Comparison of ENCODE assay signal across 8 cellular contexts in genomic region chr15:31325976-31326728, GRCh38. TPM values are rescaled to one million over a fixed set of nuclear protein-coding genes. Genes with fewer than 3 reads are reported as not detected.
A peak's percentile ranks its signal among the peaks of the same experiment; 100 is the strongest.
DNase-seq lines count a peak whose midpoint lies in the region; ATAC-seq and TF ChIP-seq lines count a peak whose summit lies in the region.

No MANE protein-coding gene starts in this region.

- peak; percentile 62 for ATAC-seq in GM21723 (IDR thresholded peaks at IDR 0.05; ENCODE audit: unreplicated experiment)

- H3K36me3 ChIP-seq in Peyer's patch, result no peaks in the 10 kb centered on the region
- peaks cover 0 to 6% (median 0%) of the 10 kb centered on the region in 3 donors for H3K36me3 ChIP-seq in esophagus squamous epithelium
- peaks cover 0 to 2% of the 10 kb centered on the region in 2 donors for H3K36me3 ChIP-seq in muscle layer of duodenum (ENCODE audit: control insufficient read depth in 1 of 2, insufficient read depth in 2 of 2, low read length in 2 of 2)

- DNase-seq in DMS79 (lab: John Stamatoyannopoulos, UW), result peak; percentile 54
- peak; percentile 95 for DNase-seq in Jurkat, Clone E6-1 (ENCODE audit: low read depth, low spot score)
- DNase-seq in Peyer's patch, result peak; percentile 98 to 100 (median 99)
- DNase-seq in activated T-helper 1 cell treated with Interleukin-2 at 50 U/mL for 16 hours (ENCODE audit: low read depth), result peak; percentile 100
- peak; percentile 92 for DNase-seq in esophagus squamous epithelium (lab: John Stamatoyannopoulos, UW)
- peak; percentile 99 to 100 for DNase-seq in stimulated activated CD8-positive, alpha-beta memory T cell treated with anti-CD3 and anti-CD28 coated beads, Interleukin-7, amount 100 ng/mL, for 1 hour (ENCODE audit: low read depth in 2 of 2)

- intact Hi-C loops in esophagus squamous epithelium (cut with DNase I), result loop anchor here (5.0 kb wide), 1 partner anchor 114 kb away; no protein-coding TSS in a partner anchor

- peak overlapping the region; percentile 62 for H3K4me3 ChIP-seq in Jurkat, Clone E6-1 (ENCODE audit: low read length)
- H3K4me3 ChIP-seq in Peyer's patch (peak overlapping the region; percentile 71 to 95 (median 79)), esophagus squamous epithelium (peak overlapping the region; percentile 48 to 96 (median 64)), muscle layer of duodenum (ENCODE audit: low read depth in 1 of 2, low read length in 2 of 2) (peak overlapping the region; percentile 71 to 74)

- H3K27me3 ChIP-seq in Peyer's patch, result no peaks in the 10 kb centered on the region
- H3K27me3 ChIP-seq in esophagus squamous epithelium, result no peaks in the 10 kb centered on the region
- H3K27me3 ChIP-seq in muscle layer of duodenum (ENCODE audit: low read depth, low read length), result no peaks in the 10 kb centered on the region

- peak; percentile 94 to 95 for TF ChIP-seq POLR2A in Peyer's patch (IDR thresholded peaks at IDR 0.05)
- TF ChIP-seq POLR2A in esophagus squamous epithelium (IDR thresholded peaks at IDR 0.05), result peak in 3 of 4 donors; percentile 68 to 98 (median 97)

- peak overlapping the region; percentile 99 to 100 (median 100) for H3K27ac ChIP-seq in Peyer's patch
- H3K27ac ChIP-seq in esophagus squamous epithelium, result peak overlapping the region; percentile 90 to 100 (median 95)
- H3K27ac ChIP-seq in muscle layer of duodenum (ENCODE audit: low read length), result peak overlapping the region; percentile 89

- WGBS in esophagus squamous epithelium, 2 donors, result 0% methylated on average over 8 of the region's 99 CpGs; no CpG with 5 or more reads in 1 of the 2 donors

- H3K4me1 ChIP-seq in Peyer's patch, result peaks cover 0 to 24% (median 14%) of the 10 kb centered on the region in 4 donors
- peaks cover 32 to 42% (median 32%) of the 10 kb centered on the region in 3 donors for H3K4me1 ChIP-seq in esophagus squamous epithelium
- H3K4me1 ChIP-seq in muscle layer of duodenum (ENCODE audit: control insufficient read depth in 1 of 2, insufficient read depth in 2 of 2, low read length in 2 of 2), result peaks cover 21 to 31% of the 10 kb centered on the region in 2 donors

- H3K9me3 ChIP-seq in Peyer's patch (no peaks in the 10 kb centered on the region), esophagus squamous epithelium (no peaks in the 10 kb centered on the region), muscle layer of duodenum (ENCODE audit: control insufficient read depth in 1 of 2, low read length in 2 of 2) (peaks cover 0 to 3% of the 10 kb centered on the region in 2 donors)

- peak in 3 of 6 experiments; percentile 6 to 23 (median 23) for TF ChIP-seq CTCF in Peyer's patch (IDR thresholded peaks at IDR 0.05)
- peak in 2 of 6 experiments; percentile 5 to 20 for TF ChIP-seq CTCF in esophagus squamous epithelium (IDR thresholded peaks at IDR 0.05)

RNA-seq across cellular contexts. Expression of gene KLF13, which starts 0.5 kb away (rescaled TPM):
- 58.9 TPM for polyA plus RNA-seq in Jurkat, Clone E6-1 (2012; ENCODE audit: insufficient read depth, insufficient read length)
- total RNA-seq in Peyer's patch, result 10 to 100 TPM; 51.2 to 80.4 (median 75.6) TPM
- total RNA-seq in esophagus squamous epithelium, result 10 to 100 TPM; 16.4 to 54.6 (median 41.8) TPM

Comparison
In these comparisons a context has a peak if more than half of its experiments do, and no peak if none do; other contexts are left out.
1. Peak in every context shown above with its lines: DNase-seq, ATAC-seq, H3K4me3 ChIP-seq and H3K27ac ChIP-seq.